8 cellular contexts compared by ENCODE assay signal in the genomic region with DNA sequence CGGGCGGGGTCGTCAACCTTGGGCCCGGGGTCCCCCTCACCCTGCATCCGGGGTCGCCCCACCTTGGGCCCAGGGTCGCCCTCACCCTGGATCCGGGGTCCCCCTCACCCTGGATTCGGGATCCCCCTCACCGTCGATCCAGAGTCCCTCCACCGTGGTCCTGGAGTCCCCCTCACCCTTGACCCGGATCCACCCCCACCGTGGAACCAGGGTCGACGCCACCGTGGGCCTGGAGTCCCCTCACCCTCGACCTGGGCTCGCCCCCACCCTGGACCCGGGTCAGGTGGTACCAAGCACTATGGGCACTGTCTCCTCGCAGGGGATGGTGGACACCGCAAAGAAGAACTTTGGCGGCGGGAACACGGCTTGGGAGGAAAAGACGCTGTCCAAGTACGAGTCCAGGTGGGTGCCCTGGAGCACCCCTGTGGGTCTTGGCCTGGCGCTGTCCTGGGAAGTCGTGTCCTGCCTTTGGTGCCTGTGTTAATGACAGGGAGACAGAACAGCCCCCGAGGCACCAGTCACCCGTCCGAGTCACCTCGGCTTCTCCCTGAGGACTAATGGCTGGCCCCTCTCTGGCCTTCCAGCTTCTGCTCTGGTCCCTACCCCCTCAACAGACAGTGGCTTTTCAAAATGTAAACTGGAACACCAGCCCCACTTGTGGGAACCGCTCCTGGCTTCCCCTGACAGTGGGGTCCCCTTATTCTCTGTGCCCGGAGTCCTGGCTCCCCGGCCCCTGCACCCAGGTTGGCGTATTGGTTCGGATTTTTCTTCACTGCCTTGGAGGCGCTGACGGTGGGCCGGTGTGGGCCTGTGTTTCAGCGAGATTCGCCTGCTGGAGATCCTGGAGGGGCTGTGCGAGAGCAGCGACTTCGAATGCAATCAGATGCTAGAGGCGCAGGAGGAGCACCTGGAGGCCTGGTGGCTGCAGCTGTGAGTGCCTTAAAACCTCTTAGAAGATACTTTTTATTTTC. TPM values are rescaled to one million over a fixed set of nuclear protein-coding genes. Genes with fewer than 3 reads are reported as not detected.
DNase-seq lines count a peak whose midpoint lies in the region; ATAC-seq, FAIRE-seq and TF ChIP-seq lines count a peak whose summit lies in the region.

No MANE protein-coding gene starts in this region.

- WGBS in A549 (ENCODE audit: missing lambda C conversion rate) = 77% methylated on average over 27 of the region's 47 CpGs

- TF ChIP-seq CTCF in A549 (IDR thresholded peaks at IDR 0.05) (no peak), brain (conservative IDR thresholded peaks at IDR 0.05) (no peak)

- no peak for TF ChIP-seq POLR2A in A549 (IDR thresholded peaks at IDR 0.05; ENCODE audit: low read length)

- H3K27ac ChIP-seq in A549 = peak overlapping the region; percentile 65 to 87

- no peak for TF ChIP-seq RAD21 in A549 (conservative IDR thresholded peaks at IDR 0.05 in 1 of 2, IDR thresholded peaks at IDR 0.05 in 1 of 2)

- peaks cover 27% of the 10 kb centered on the region for H3K4me1 Mint-ChIP-seq in brain

- H3K27ac Mint-ChIP-seq in brain = peak overlapping the region in 3 of 5 experiments; percentile 30 to 45 (median 36)

- no peak for FAIRE-seq in A549 (lab: Jason Lieb, UNC)

- H3K9me3 Mint-ChIP-seq in brain = no peaks in the 10 kb centered on the region

- no peaks in the 10 kb centered on the region for H3K27me3 ChIP-seq in mononuclear cell (ENCODE audit: insufficient read depth, low read length)

- CTCF ChIA-PET in A549 (lab: Yijun Ruan, JAX) = interaction anchor here (2.0 kb wide), 1 partner anchor 12 kb away, joined by 6 read pairs; no protein-coding TSS in a partner anchor

- ATAC-seq in A549 (no peak), HG02798 (IDR thresholded peaks at IDR 0.05; ENCODE audit: poor library complexity, unreplicated experiment) (peak; percentile 4), GM21390 (IDR thresholded peaks at IDR 0.05; ENCODE audit: unreplicated experiment) (no peak), GM21717 (IDR thresholded peaks at IDR 0.05; ENCODE audit: unreplicated experiment) (no peak)

- H3K27me3 Mint-ChIP-seq in brain = no peaks in the 10 kb centered on the region

- H3K4me2 ChIP-seq in A549 = peak overlapping the region; percentile 89

- peak overlapping the region; percentile 71 for H3K4me3 ChIP-seq in A549
- H3K4me3 ChIP-seq in mononuclear cell (ENCODE audit: low read length) = peak overlapping the region; percentile 79

- H3K4me1 ChIP-seq in A549 (peaks cover 5% of the 10 kb centered on the region; the same call in 1 of the 3 replicates), mononuclear cell (ENCODE audit: insufficient read depth, low read length) (peaks cover 21% of the 10 kb centered on the region)

- H3K9me3 ChIP-seq in A549 (no peaks in the 10 kb centered on the region), mononuclear cell (ENCODE audit: low read depth, low read length) (no peaks in the 10 kb centered on the region)

- intact Hi-C loops in posterior cingulate gyrus (cut with DNase I) = loop anchor here (2.0 kb wide), 1 partner anchor 66 kb away; a partner anchor contains a TSS

- no peaks in the 10 kb centered on the region for H3K36me3 Mint-ChIP-seq in brain

- no peak for TF ChIP-seq EP300 in A549 (IDR thresholded peaks at IDR 0.05)

- POLR2A ChIA-PET in A549 (lab: Yijun Ruan, JAX) = interaction anchor here (0.6 kb wide), 1 partner anchor 108 kb away, joined by 5 read pairs; no protein-coding TSS in a partner anchor

- peak overlapping the region; percentile 76 to 91 (median 79) for H3K4me3 Mint-ChIP-seq in brain

- DNase-seq in A549 (ENCODE audit: low read depth in 1 of 2, low spot score in 1 of 2) (no peak), NCI-H2196 (lab: John Stamatoyannopoulos, UW; ENCODE audit: unreplicated experiment) (no peak), posterior cingulate gyrus (no peak)

TF ChIP-seq in A549, 52 proteins besides CTCF, POLR2A, EP300 and RAD21:
- TF ChIP-seq, protein P1, sequence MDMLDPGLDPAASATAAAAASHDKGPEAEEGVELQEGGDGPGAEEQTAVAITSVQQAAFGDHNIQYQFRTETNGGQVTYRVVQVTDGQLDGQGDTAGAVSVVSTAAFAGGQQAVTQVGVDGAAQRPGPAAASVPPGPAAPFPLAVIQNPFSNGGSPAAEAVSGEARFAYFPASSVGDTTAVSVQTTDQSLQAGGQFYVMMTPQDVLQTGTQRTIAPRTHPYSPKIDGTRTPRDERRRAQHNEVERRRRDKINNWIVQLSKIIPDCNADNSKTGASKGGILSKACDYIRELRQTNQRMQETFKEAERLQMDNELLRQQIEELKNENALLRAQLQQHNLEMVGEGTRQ (IDR thresholded peaks at IDR 0.05) = no peak
- TF ChIP-seq SMC3 (IDR thresholded peaks at IDR 0.05) (no peak), JUN (IDR thresholded peaks at IDR 0.05) (no peak), CHD2 (IDR thresholded peaks at IDR 0.05; ENCODE audit: low read length, partially characterized antibody) (no peak), CBX8 (IDR thresholded peaks at IDR 0.05) (no peak), GATA3 (IDR thresholded peaks at IDR 0.05; ENCODE audit: borderline replicate concordance) (no peak), KDM1A (IDR thresholded peaks at IDR 0.05; ENCODE audit: low read depth) (no peak), FOXS1 (CRISPR knock-in tag; IDR thresholded peaks at IDR 0.05) (no peak), NFE2L2 (conservative IDR thresholded peaks at IDR 0.05; ENCODE audit: low read length) (no peak)
- TF ChIP-seq, protein P2, sequence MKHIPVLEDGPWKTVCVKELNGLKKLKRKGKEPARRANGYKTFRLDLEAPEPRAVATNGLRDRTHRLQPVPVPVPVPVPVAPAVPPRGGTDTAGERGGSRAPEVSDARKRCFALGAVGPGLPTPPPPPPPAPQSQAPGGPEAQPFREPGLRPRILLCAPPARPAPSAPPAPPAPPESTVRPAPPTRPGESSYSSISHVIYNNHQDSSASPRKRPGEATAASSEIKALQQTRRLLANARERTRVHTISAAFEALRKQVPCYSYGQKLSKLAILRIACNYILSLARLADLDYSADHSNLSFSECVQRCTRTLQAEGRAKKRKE (CRISPR knock-in tag; IDR thresholded peaks at IDR 0.05; ENCODE audit: low read depth) = no peak

RNA-seq across cellular contexts. Expression of a gene that starts 0.8 kb away (rescaled TPM):
- polyA plus RNA-seq in A549 (2011; rRNA removed) (14.4 and 15.1 TPM in 2 replicates), A549 (2017; fragmentation: RNase III; extraction: RNeasy Plus Mini Kit Qiagen cat#74134 plus additional on column Dnase treatment) (18.7 to 20.6 TPM (median 18.7 TPM) in 3 replicates), brain (ENCODE audit: insufficient read depth, low read depth, low replicate concordance) (18.8 TPM)
- polyA plus RNA-seq in A549 (2012; cell fraction: cytosol; rRNA removed) = 44.0 and 51.4 TPM in 2 replicates
- polyA plus RNA-seq in A549 (2012; cell fraction: nucleus; rRNA removed) = 63.9 and 67.7 TPM in 2 replicates
- 3.6 TPM in 2 replicates for polyA minus RNA-seq in A549 (2011; rRNA and poly(A)+ RNA removed)
- 13.6 TPM for total RNA-seq in mononuclear cell

RNA-seq across cellular contexts. Expression of a gene that starts 1.0 kb away (rescaled TPM):
- polyA plus RNA-seq in A549 (2011; rRNA removed) (4.4 and 5.2 TPM in 2 replicates), A549 (2017; fragmentation: RNase III; extraction: RNeasy Plus Mini Kit Qiagen cat#74134 plus additional on column Dnase treatment) (6.3 to 9.0 TPM (median 7.7 TPM) in 3 replicates), brain (ENCODE audit: insufficient read depth, low read depth, low replicate concordance) (10.8 TPM)
- 8.9 and 13.6 TPM in 2 replicates for polyA plus RNA-seq in A549 (2012; cell fraction: cytosol; rRNA removed)
- polyA plus RNA-seq in A549 (2012; cell fraction: nucleus; rRNA removed) = 16.7 and 19.5 TPM in 2 replicates
- polyA minus RNA-seq in A549 (2011; rRNA and poly(A)+ RNA removed) = 5.8 and 8.2 TPM in 2 replicates
- 6.8 TPM for total RNA-seq in mononuclear cell

RNA-seq across cellular contexts. Expression of a gene that starts 41.4 kb away (rescaled TPM):
- 3.8 and 4.4 TPM in 2 replicates for polyA plus RNA-seq in A549 (2011; rRNA removed)
- 17.0 and 25.0 TPM in 2 replicates for polyA plus RNA-seq in A549 (2012; cell fraction: cytosol; rRNA removed)
- polyA plus RNA-seq in A549 (2012; cell fraction: nucleus; rRNA removed) = 45.2 and 46.5 TPM in 2 replicates
- polyA plus RNA-seq in A549 (2017; fragmentation: RNase III; extraction: RNeasy Plus Mini Kit Qiagen cat#74134 plus additional on column Dnase treatment) = 10.3 to 11.3 TPM (median 11.2 TPM) in 3 replicates
- polyA minus RNA-seq in A549 (2011; rRNA and poly(A)+ RNA removed) = 1.6 and 3.0 TPM in 2 replicates
- polyA plus RNA-seq in brain (ENCODE audit: insufficient read depth, low read depth, low replicate concordance) = 49.4 TPM
- total RNA-seq in mononuclear cell = 172 TPM
